33 cellular contexts compared by ENCODE assay signal in the genomic region with DNA sequence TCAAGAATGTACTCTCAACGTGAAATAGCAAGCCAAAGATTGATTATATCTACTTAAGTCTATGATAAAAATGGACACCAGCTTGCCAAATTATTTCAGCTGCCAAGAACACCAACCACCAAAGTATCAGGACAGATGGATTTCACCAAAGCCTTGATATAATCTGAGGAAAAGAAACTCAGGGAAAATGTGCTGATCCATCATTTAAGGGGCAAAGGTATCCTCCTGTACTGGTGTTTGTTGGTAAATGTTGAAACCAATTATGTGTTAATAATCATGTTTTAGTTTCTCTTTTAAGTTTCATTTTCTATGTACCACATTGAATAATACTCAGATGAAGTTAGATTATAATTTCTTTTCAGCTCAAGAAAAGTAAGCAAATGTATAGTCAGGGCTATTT.
DNase-seq lines count a peak whose midpoint lies in the region; ATAC-seq, FAIRE-seq and TF ChIP-seq lines count a peak whose summit lies in the region.
"Had no signal": no experiment of that assay in that cellular context is flagged by ENCODE, and none has a peak within 500 bp of the region (broad histone marks: within the 10 kb centered on the region; RNA-seq: fewer than 3 reads in every experiment).

No MANE protein-coding gene starts in this region.

- ATAC-seq in A549: no peak
- no peak for ATAC-seq in K562
- ATAC-seq in left lobe of liver: peak; percentile 61
- ATAC-seq in HepG2: no peak
- no peak for ATAC-seq in GM19351 (IDR thresholded peaks at IDR 0.05; ENCODE audit: unreplicated experiment)
- ATAC-seq: CD8-positive, alpha-beta T cell had no signal

- intact Hi-C loops in K562 (cut with micrococcal nuclease): no loop called here
- intact Hi-C loops in HepG2 (cut with micrococcal nuclease; ENCODE audit: unreplicated experiment): no loop called here
- intact Hi-C loops in vagina (cut with DNase I): no loop called here

- H3K36me3 ChIP-seq in K562 (ENCODE audit: control insufficient read depth, insufficient read depth, low read length): no peaks in the 10 kb centered on the region
- H3K36me3 ChIP-seq in HepG2 (replicated peaks in 1 of 2; ENCODE audit: control insufficient read depth in 1 of 2, insufficient read depth in 2 of 2, low read length in 2 of 2): no peaks in the 10 kb centered on the region
- no peaks in the 10 kb centered on the region for H3K36me3 ChIP-seq in vagina
- H3K36me3 ChIP-seq: BE2C, BLaER1 had no signal

- no peak for TF ChIP-seq POLR2A in A549 (IDR thresholded peaks at IDR 0.05; ENCODE audit: low read length)
- TF ChIP-seq POLR2A in K562 (conservative IDR thresholded peaks at IDR 0.05): no peak
- TF ChIP-seq POLR2A in HepG2 (IDR thresholded peaks at IDR 0.05; ENCODE audit: insufficient read depth in 1 of 2, low read depth in 2 of 2, low read length in 2 of 2): no peak
- no peak for TF ChIP-seq POLR2A in vagina (IDR thresholded peaks at IDR 0.05)

- H4K20me1 ChIP-seq in K562 (replicated peaks; ENCODE audit: control insufficient read depth, insufficient read depth, low read length): no peaks in the 10 kb centered on the region
- no peaks in the 10 kb centered on the region for H4K20me1 ChIP-seq in HepG2 (ENCODE audit: insufficient read depth, low read length)
- H4K20me1 ChIP-seq: BLaER1; BLaER1 treated with 17β-estradiol and CSF1 and Interleukin-3, amounts not matched to agents 10 nM and 100 nM had no signal

- POLR2A ChIA-PET in A549 (lab: Yijun Ruan, JAX) (no interaction called here), K562 (lab: Yijun Ruan, JAX) (no interaction called here), HepG2 (lab: Yijun Ruan, JAX) (no interaction called here)

- TF ChIP-seq CTCF in A549 (IDR thresholded peaks at IDR 0.05) (no peak), K562 (IDR thresholded peaks at IDR 0.05 in 2 of 3, conservative IDR thresholded peaks at IDR 0.05 in 1 of 3; ENCODE audit: insufficient read depth in 2 of 3, low read depth in 1 of 3, low read length in 3 of 3) (no peak), HepG2 (CRISPR knock-in tag; IDR thresholded peaks at IDR 0.05) (no peak), vagina (IDR thresholded peaks at IDR 0.05) (no peak)

- H3K4me1 ChIP-seq in A549 (no peaks in the 10 kb centered on the region), K562 (replicated peaks in 1 of 2; ENCODE audit: control insufficient read depth in 2 of 2, insufficient read depth in 2 of 2, low read length in 2 of 2) (no peaks in the 10 kb centered on the region), HepG2 (ENCODE audit: insufficient read depth, low read length) (no peaks in the 10 kb centered on the region), vagina (no peaks in the 10 kb centered on the region)
- H3K4me1 ChIP-seq: BE2C; BLaER1; BLaER1 treated with 17β-estradiol and CSF1 and Interleukin-3, amounts not matched to agents 10 nM and 100 nM; Caco-2 had no signal

- TF ChIP-seq EP300 in A549 (IDR thresholded peaks at IDR 0.05) (no peak), K562 (IDR thresholded peaks at IDR 0.05; ENCODE audit: low read length) (no peak), HepG2 (IDR thresholded peaks at IDR 0.05; ENCODE audit: low read depth in 2 of 2, low read length in 2 of 2) (no peak), HepG2 (CRISPR knock-in tag; IDR thresholded peaks at IDR 0.05; ENCODE audit: borderline replicate concordance) (no peak)

- H2AFZ ChIP-seq in K562 (ENCODE audit: low read depth, low read length) (no peak overlapping the region), HepG2 (ENCODE audit: low read length) (no peak overlapping the region)

- FAIRE-seq in A549 (lab: Jason Lieb, UNC) (no peak), K562 (lab: Jason Lieb, UNC) (no peak), HepG2 (lab: Jason Lieb, UNC) (no peak)
- FAIRE-seq: D721Med had no signal

- H3K9ac ChIP-seq in K562 (ENCODE audit: insufficient read depth in 1 of 2, low read depth in 2 of 2, low read length in 2 of 2) (no peak overlapping the region), HepG2 (ENCODE audit: insufficient read depth, low read depth, low read length) (no peak overlapping the region)
- H3K9ac ChIP-seq: BLaER1; BLaER1 treated with 17β-estradiol and CSF1 and Interleukin-3, amounts not matched to agents 10 nM and 100 nM had no signal

- H3K4me2 ChIP-seq in A549: no peak overlapping the region
- H3K4me2 ChIP-seq in K562 (ENCODE audit: insufficient read depth, low read length): no peak overlapping the region
- no peak overlapping the region for H3K4me2 ChIP-seq in HepG2 (ENCODE audit: low read depth, low read length)
- H3K4me2 ChIP-seq: BLaER1; BLaER1 treated with 17β-estradiol and CSF1 and Interleukin-3, amounts not matched to agents 10 nM and 100 nM had no signal

- H3K9me1 ChIP-seq in K562 (ENCODE audit: control insufficient read depth, insufficient read depth, low read length): no peaks in the 10 kb centered on the region

- no TSS peak for BruUV-seq in K562 (replicated peaks; lab: Mats Ljungman, UMichigan)
- no TSS peak for BruUV-seq in HepG2 (replicated peaks; lab: Mats Ljungman, UMichigan)

- H3K79me2 ChIP-seq in K562 (ENCODE audit: control insufficient read depth, insufficient read depth, low read length): no peaks in the 10 kb centered on the region
- H3K79me2 ChIP-seq in HepG2 (ENCODE audit: insufficient read depth, low read length): no peaks in the 10 kb centered on the region

- in situ Hi-C loops in K562 (cut with MboI) (no loop called here), HepG2 (cut with HindIII; ENCODE audit: extremely low pct_ligation_motif_present, low pct_unique_long_range_greater_than_20kb) (no loop called here)

- H3K27me3 ChIP-seq in K562 (ENCODE audit: control insufficient read depth in 2 of 2, insufficient read depth in 2 of 2, low read length in 2 of 2) (no peaks in the 10 kb centered on the region), HepG2 (ENCODE audit: control insufficient read depth in 1 of 2, insufficient read depth in 2 of 2, low read length in 2 of 2) (no peaks in the 10 kb centered on the region), vagina (no peaks in the 10 kb centered on the region)
- H3K27me3 ChIP-seq: BE2C; BLaER1; BLaER1 treated with 17β-estradiol and CSF1 and Interleukin-3, amounts not matched to agents 10 nM and 100 nM had no signal

- CTCF ChIA-PET in A549 (lab: Yijun Ruan, JAX) (interaction anchor here (0.7 kb wide), 1 partner anchor 16 kb away, joined by 3 read pairs; no protein-coding TSS in a partner anchor), K562 (lab: Yijun Ruan, JAX; ENCODE audit: low intra/inter-chr PET ratio) (no interaction called here), HepG2 (lab: Yijun Ruan, JAX; ENCODE audit: low intra/inter-chr PET ratio, low total read pairs) (no interaction called here)

- TF ChIP-seq RAD21 in A549 (conservative IDR thresholded peaks at IDR 0.05 in 1 of 2, IDR thresholded peaks at IDR 0.05 in 1 of 2) (no peak), K562 (CRISPR knock-in tag; conservative IDR thresholded peaks at IDR 0.05 in 1 of 2, IDR thresholded peaks at IDR 0.05 in 1 of 2) (no peak), HepG2 (CRISPR knock-in tag; IDR thresholded peaks at IDR 0.05) (no peak)

- H3K27ac ChIP-seq in A549: no peak overlapping the region
- no peak overlapping the region for H3K27ac ChIP-seq in K562 (ENCODE audit: extremely low read depth, low read depth, low read length)
- no peak overlapping the region for H3K27ac ChIP-seq in HepG2 (ENCODE audit: extremely low read length, insufficient read depth, low read length)
- no peak overlapping the region for H3K27ac ChIP-seq in vagina
- H3K27ac ChIP-seq: 22Rv1; BLaER1; BLaER1 treated with 17β-estradiol and CSF1 and Interleukin-3, amounts not matched to agents 10 nM and 100 nM; C4-2B had no signal

- DNase-seq in A549 (ENCODE audit: low read depth in 1 of 2, low spot score in 1 of 2) (no peak), K562 (ENCODE audit: extremely low read depth in 1 of 4, low spot score in 3 of 4) (no peak), left lobe of liver (ENCODE audit: low spot score) (no peak), HepG2 (ENCODE audit: low spot score) (no peak), islet precursor cell (no peak), NCI-H2107 treated with DMSO at 0.1 percent for 48 hours (lab: John Stamatoyannopoulos, UW; ENCODE audit: unreplicated experiment) (no peak), vagina (ENCODE audit: extremely low spot score in 2 of 2) (no peak)
- DNase-seq: 8988T; ACHN; AML-193; BE2C; C1 segment of cervical spinal cord; Caco-2; Calu3; CD4-positive, alpha-beta memory T cell; CD4-positive, alpha-beta T cell; CD4-positive, CD25-positive, alpha-beta regulatory T cell; CD8-positive, alpha-beta memory T cell; CD8-positive, alpha-beta T cell; COR-L47; DMS 273 treated with DMSO at 0.1 percent for 48 hours; DMS153; DMS53; DMS79; DMS79 treated with DMSO at 0.1 percent for 48 hours; DND-41; EL had no signal

- H3K9me3 ChIP-seq in A549 (no peaks in the 10 kb centered on the region), K562 (replicated peaks; ENCODE audit: control insufficient read depth, insufficient read depth, low read depth, low read length) (peaks cover 4% of the 10 kb centered on the region), HepG2 (ENCODE audit: low read length) (peaks cover 87% of the 10 kb centered on the region), vagina (no peaks in the 10 kb centered on the region)
- H3K9me3 ChIP-seq: BE2C had no signal

- H3K4me3 ChIP-seq in A549: no peak overlapping the region
- H3K4me3 ChIP-seq in K562: no peak overlapping the region
- no peak overlapping the region for H3K4me3 ChIP-seq in HepG2 (replicated peaks in 1 of 3; ENCODE audit: insufficient read depth in 1 of 3, low read depth in 2 of 3, low read length in 3 of 3)
- H3K4me3 ChIP-seq in vagina: no peak overlapping the region
- H3K4me3 ChIP-seq: BLaER1; BLaER1 treated with 17β-estradiol and CSF1 and Interleukin-3, amounts not matched to agents 10 nM and 100 nM had no signal

- 0% methylated on average over 1 of the region's 1 CpG for WGBS in A549 (ENCODE audit: missing lambda C conversion rate)
- 0% methylated on average over 1 of the region's 1 CpG for WGBS in K562 (ENCODE audit: insufficient coverage, low coverage, missing lambda C conversion rate)
- WGBS in HepG2 (ENCODE audit: low lambda C conversion rate): 0% methylated on average over 1 of the region's 1 CpG

TF ChIP-seq in A549, 52 proteins besides CTCF, POLR2A, EP300 and RAD21 (continues in another document):
- TF ChIP-seq KDM1A (IDR thresholded peaks at IDR 0.05; ENCODE audit: low read depth) (no peak), FOXS1 (CRISPR knock-in tag; IDR thresholded peaks at IDR 0.05) (no peak), MAFK (IDR thresholded peaks at IDR 0.05; ENCODE audit: partially characterized antibody) (peak; percentile 74), TP53 (CRISPR knock-in tag; IDR thresholded peaks at IDR 0.05) (no peak)

TF ChIP-seq in K562, 482 proteins besides CTCF, POLR2A, EP300 and RAD21 (continues in another document):
- TF ChIP-seq CHD4 (IDR thresholded peaks at IDR 0.05; ENCODE audit: insufficient read depth, insufficient replicate concordance, low read depth, low read length, poor library complexity, severe bottlenecking) (no peak), PHTF2 (CRISPR knock-in tag; IDR thresholded peaks at IDR 0.05) (no peak), ZNF311 (CRISPR knock-in tag; IDR thresholded peaks at IDR 0.05) (no peak)

TF ChIP-seq in HepG2, 621 proteins besides CTCF, POLR2A, EP300 and RAD21 (continues in another document):
- TF ChIP-seq IRX3 (CRISPR knock-in tag; IDR thresholded peaks at IDR 0.05; ENCODE audit: borderline replicate concordance, low read depth) (no peak), NCOA2 (CRISPR knock-in tag; IDR thresholded peaks at IDR 0.05) (no peak), ZSCAN31 (CRISPR knock-in tag; IDR thresholded peaks at IDR 0.05; ENCODE audit: low read depth) (no peak)
